1 cellular context compared by ENCODE assay signal in the genomic region with DNA sequence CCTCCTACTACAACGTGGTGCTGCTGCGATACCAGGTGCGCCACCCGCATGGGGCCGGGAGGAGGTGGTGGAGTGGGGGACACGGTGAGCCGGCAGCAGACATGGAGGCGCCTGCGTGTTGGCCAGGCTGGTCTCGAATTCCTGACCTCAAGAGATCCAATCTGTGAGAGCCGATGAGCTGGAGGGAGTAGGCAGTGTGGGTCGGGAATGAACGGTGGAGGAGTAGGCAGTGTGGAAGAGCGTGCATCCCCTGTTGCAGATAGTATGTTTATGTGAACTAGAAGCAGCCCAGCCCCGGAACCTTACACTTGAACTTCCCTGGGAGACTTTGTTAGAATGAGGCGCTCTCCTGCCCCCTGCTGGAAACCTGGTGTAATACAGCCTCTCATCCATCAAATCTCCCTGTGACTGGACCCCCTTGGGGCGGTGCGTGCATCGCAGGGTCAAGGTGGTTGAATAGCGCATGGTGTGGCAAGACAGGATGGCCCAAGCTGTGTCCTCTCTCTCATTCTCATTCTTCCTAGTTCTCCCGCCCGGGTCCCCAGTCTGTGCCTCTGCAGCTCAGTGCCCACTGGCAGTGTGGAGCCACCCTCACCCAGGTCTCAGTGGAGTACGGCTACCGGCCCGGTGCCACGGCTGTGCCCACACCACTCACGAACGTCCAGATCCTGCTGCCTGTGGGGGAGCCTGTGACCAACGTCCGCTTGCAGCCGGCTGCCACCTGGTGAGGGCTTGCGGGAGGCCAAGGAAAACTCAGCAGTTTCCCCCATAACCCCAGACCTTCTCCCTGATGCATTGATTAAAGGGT.
TF ChIP-seq lines count a peak whose summit lies in the region.

No MANE protein-coding gene starts in this region.

TF ChIP-seq in HepG2, 621 proteins besides CTCF, POLR2A, EP300 and RAD21 (continued from another document):
- 0 out of 2 replicates have a peak, but pooled peaks have one; percentile 16 for TF ChIP-seq ZMYM3 (CRISPR knock-in tag; IDR thresholded peaks at IDR 0.05)
- TF ChIP-seq SMC3 (IDR thresholded peaks at IDR 0.05; ENCODE audit: low read length), result peak; percentile 55; the same call in 1 of the 2 replicates
- 0 out of 2 replicates have a peak, but pooled peaks have one; percentile 28 for TF ChIP-seq SP4 (CRISPR knock-in tag; IDR thresholded peaks at IDR 0.05)
- no peak for TF ChIP-seq KLF6 (CRISPR knock-in tag; IDR thresholded peaks at IDR 0.05)
